In the genomic region with DNA sequence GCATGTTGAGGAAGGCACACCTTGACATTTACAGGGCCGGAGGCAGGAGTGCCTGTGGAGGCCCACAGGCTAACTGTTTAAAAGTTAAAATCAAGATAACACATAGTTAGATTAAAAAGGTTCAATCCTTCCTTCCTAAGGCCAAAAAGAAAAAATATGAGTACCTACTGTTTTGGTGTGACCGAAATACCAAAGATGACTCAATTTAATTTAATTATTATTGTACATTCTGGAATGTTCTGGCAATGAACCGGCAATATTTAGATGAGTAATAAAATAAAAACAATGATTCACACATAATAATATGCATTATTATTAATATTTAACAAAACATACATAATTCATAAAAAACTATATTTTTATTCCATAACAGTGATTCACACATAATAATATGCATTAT, we compare ENCODE assay signal across 25 cellular contexts.
"Had no signal": no experiment of that assay in that cellular context is flagged by ENCODE, and none has a peak within 500 bp of the region (broad histone marks: within the 10 kb centered on the region; RNA-seq: fewer than 3 reads in every experiment).

No MANE protein-coding gene starts in this region.

- H3K4me1 ChIP-seq: heart left ventricle, parathyroid adenoma, stomach, uterus had no signal

- H3K9me3 Mint-ChIP-seq: activated CD4-positive, alpha-beta T cell treated with anti-CD3 and anti-CD28 coated beads, Interleukin-2, amount 10 ng/mL, durations not matched to agents 7 days and 5 days; activated CD8-positive, alpha-beta T cell treated with anti-CD3 and anti-CD28 coated beads for 36 hours; activated naive CD8-positive, alpha-beta T cell treated with anti-CD3 and anti-CD28 coated beads, Interleukin-2, amount 50 U/mL, for 24 hours; activated T-helper 1 cell treated with anti-CD3 and anti-CD28 coated beads, Interleukin-12 subunit alpha, Interleukin-12 subunit beta, Interleukin-2, Interleukin-4 antibody, amounts not matched to agents 30 ng/mL and 10 ng/mL and 1 ng/mL, durations not matched to agents 14 hours and 24 hours and 36 hours; nephron had no signal

- H3K4me3 ChIP-seq: esophagus squamous epithelium, heart left ventricle, stomach, uterus had no signal

- H3K27ac Mint-ChIP-seq: activated CD4-positive, alpha-beta T cell treated with anti-CD3 and anti-CD28 coated beads, Interleukin-2, amount 10 ng/mL, durations not matched to agents 7 days and 5 days; activated CD8-positive, alpha-beta T cell treated with anti-CD3 and anti-CD28 coated beads for 36 hours; activated naive CD8-positive, alpha-beta T cell treated with anti-CD3 and anti-CD28 coated beads, Interleukin-2, amount 50 U/mL, for 24 hours; activated T-helper 1 cell treated with anti-CD3 and anti-CD28 coated beads, Interleukin-12 subunit alpha, Interleukin-12 subunit beta, Interleukin-2, Interleukin-4 antibody, amounts not matched to agents 30 ng/mL and 10 ng/mL and 1 ng/mL, durations not matched to agents 14 hours and 24 hours and 36 hours; nephron; stimulated activated effector memory CD8-positive, alpha-beta T cell treated with anti-CD3 and anti-CD28 coated beads, Interleukin-12 subunit alpha, Interleukin-12 subunit beta, amount 100 ng/mL, for 72 hours had no signal

- ATAC-seq: activated CD4-positive, CD25-positive, alpha-beta regulatory T cell treated with anti-CD3 and anti-CD28 coated beads, Interleukin-2, amount 50 U/mL, for 24 hours; activated CD8-positive, alpha-beta T cell treated with anti-CD3 and anti-CD28 coated beads for 36 hours; activated naive CD8-positive, alpha-beta T cell treated with anti-CD3 and anti-CD28 coated beads, Interleukin-2, amount 50 U/mL, for 24 hours; heart left ventricle; left colon; right cardiac atrium; stimulated activated effector memory CD8-positive, alpha-beta T cell treated with anti-CD3 and anti-CD28 coated beads, Interleukin-12 subunit alpha, Interleukin-12 subunit beta, amount 100 ng/mL, for 72 hours had no signal

- H3K4me1 Mint-ChIP-seq: activated CD4-positive, alpha-beta T cell treated with anti-CD3 and anti-CD28 coated beads, Interleukin-2, amount 10 ng/mL, durations not matched to agents 7 days and 5 days; activated naive CD8-positive, alpha-beta T cell treated with anti-CD3 and anti-CD28 coated beads, Interleukin-2, amount 50 U/mL, for 24 hours; stimulated activated effector memory CD8-positive, alpha-beta T cell treated with anti-CD3 and anti-CD28 coated beads, Interleukin-12 subunit alpha, Interleukin-12 subunit beta, amount 100 ng/mL, for 72 hours had no signal

- FAIRE-seq: keratinocyte had no signal

- H3K4me3 Mint-ChIP-seq: activated CD4-positive, alpha-beta T cell treated with anti-CD3 and anti-CD28 coated beads, Interleukin-2, amount 10 ng/mL, durations not matched to agents 7 days and 5 days; activated CD8-positive, alpha-beta T cell treated with anti-CD3 and anti-CD28 coated beads for 36 hours; activated naive CD8-positive, alpha-beta T cell treated with anti-CD3 and anti-CD28 coated beads, Interleukin-2, amount 50 U/mL, for 24 hours; activated T-helper 1 cell treated with anti-CD3 and anti-CD28 coated beads, Interleukin-12 subunit alpha, Interleukin-12 subunit beta, Interleukin-2, Interleukin-4 antibody, amounts not matched to agents 30 ng/mL and 10 ng/mL and 1 ng/mL, durations not matched to agents 14 hours and 24 hours and 36 hours; nephron; stimulated activated effector memory CD8-positive, alpha-beta T cell treated with anti-CD3 and anti-CD28 coated beads, Interleukin-12 subunit alpha, Interleukin-12 subunit beta, amount 100 ng/mL, for 72 hours had no signal

- H3K36me3 ChIP-seq: esophagus squamous epithelium, heart left ventricle, stomach, uterus had no signal

- H3K36me3 Mint-ChIP-seq: stimulated activated effector memory CD8-positive, alpha-beta T cell treated with anti-CD3 and anti-CD28 coated beads, Interleukin-12 subunit alpha, Interleukin-12 subunit beta, amount 100 ng/mL, for 72 hours had no signal

- H3K9me3 ChIP-seq: esophagus squamous epithelium, heart left ventricle, stomach, uterus had no signal

- H2AFZ ChIP-seq: parathyroid adenoma had no signal

- DNase-seq: activated CD4-positive, alpha-beta T cell treated with anti-CD3 and anti-CD28 coated beads, Interleukin-2, amount 10 ng/mL, durations not matched to agents 7 days and 5 days; activated CD8-positive, alpha-beta T cell treated with anti-CD3 and anti-CD28 coated beads for 36 hours; activated gamma-delta T cell; activated naive CD4-positive, alpha-beta T cell treated with anti-CD3 and anti-CD28 coated beads, Interleukin-2, amount 50 U/mL, for 16 hours; activated naive CD8-positive, alpha-beta T cell treated with anti-CD3 and anti-CD28 coated beads, Interleukin-2, amount 50 U/mL, for 24 hours; dermis blood vessel endothelial cell; effector CD8-positive, alpha-beta T cell; esophagus squamous epithelium; heart left ventricle; left colon; mesenchymal stem cell; right cardiac atrium; small intestine; stimulated activated CD4-positive, alpha-beta T cell treated with anti-CD3 and anti-CD28 coated beads, Interleukin-2, amount 100 ng/mL, for 24 hours; stomach; T-helper 2 cell; trophoblast cell; uterus had no signal

- H3K79me2 ChIP-seq: parathyroid adenoma had no signal

- H3K9ac ChIP-seq: parathyroid adenoma had no signal

- H3K27ac ChIP-seq: esophagus squamous epithelium, heart left ventricle, parathyroid adenoma, stomach, uterus, VCaP had no signal

- H3K27me3 ChIP-seq: esophagus squamous epithelium, heart left ventricle, uterus had no signal
